Comparison of ENCODE assay signal across 25 cellular contexts in the genomic region with DNA sequence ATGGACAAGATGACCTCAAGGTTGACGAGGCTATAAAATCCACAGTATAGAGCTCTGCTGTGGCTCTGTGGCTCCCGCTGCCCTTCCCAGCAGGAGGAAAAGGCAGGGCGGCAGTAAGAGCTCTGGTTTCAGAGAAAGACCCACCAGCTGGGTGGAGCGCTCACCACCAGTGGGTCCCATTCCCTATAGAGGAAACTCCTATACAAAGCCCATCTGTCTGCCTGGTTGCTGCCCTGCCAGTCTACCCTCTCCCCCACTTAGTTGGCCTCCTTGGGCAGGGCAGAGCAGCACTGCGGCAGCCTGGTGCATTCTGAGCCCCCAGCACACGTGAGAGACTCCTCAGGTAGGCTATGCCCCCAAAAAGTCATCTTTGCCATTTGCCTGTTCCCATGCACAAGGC. TPM values are rescaled to one million over a fixed set of nuclear protein-coding genes. Genes with fewer than 3 reads are reported as not detected.
DNase-seq lines count a peak whose midpoint lies in the region; ATAC-seq, FAIRE-seq and TF ChIP-seq lines count a peak whose summit lies in the region.
"Had no signal": no experiment of that assay in that cellular context is flagged by ENCODE, and none has a peak within 500 bp of the region (broad histone marks: within the 10 kb centered on the region; RNA-seq: fewer than 3 reads in every experiment).

No MANE protein-coding gene starts in this region.

- no peaks in the 10 kb centered on the region for H3K9me3 ChIP-seq in esophagus muscularis mucosa
- no peaks in the 10 kb centered on the region for H3K9me3 ChIP-seq in transverse colon
- H3K9me3 ChIP-seq: Caco-2, HAP-1 had no signal

- no peaks in the 10 kb centered on the region for H3K36me3 Mint-ChIP-seq in glutamatergic neuron (ENCODE audit: unreplicated experiment)

- peaks cover 2% of the 10 kb centered on the region for H3K9me3 Mint-ChIP-seq in glutamatergic neuron (ENCODE audit: unreplicated experiment)
- H3K9me3 Mint-ChIP-seq: CD4-positive, alpha-beta T cell; GM23338 had no signal

- peaks cover 13% of the 10 kb centered on the region for H3K4me1 Mint-ChIP-seq in glutamatergic neuron (ENCODE audit: low read depth, unreplicated experiment)

- TF ChIP-seq CTCF in esophagus muscularis mucosa (IDR thresholded peaks at IDR 0.05) (no peak), glutamatergic neuron (IDR thresholded peaks at IDR 0.05; ENCODE audit: partially characterized antibody, unreplicated experiment) (no peak), transverse colon (IDR thresholded peaks at IDR 0.05) (no peak), D721Med (IDR thresholded peaks at IDR 0.05; ENCODE audit: insufficient read depth, missing control alignments) (no peak)

- H3K4me3 Mint-ChIP-seq in glutamatergic neuron (ENCODE audit: unreplicated experiment), result no peak overlapping the region
- H3K4me3 Mint-ChIP-seq: CD4-positive, alpha-beta T cell; GM23338 had no signal

- H3K27ac Mint-ChIP-seq in glutamatergic neuron (ENCODE audit: unreplicated experiment), result no peak overlapping the region
- H3K27ac Mint-ChIP-seq: CD4-positive, alpha-beta T cell; GM23338 had no signal

- no peak overlapping the region for H3K9ac ChIP-seq in rectal smooth muscle tissue (ENCODE audit: low read length)

- intact Hi-C loops in esophagus muscularis mucosa (cut with DNase I), result no loop called here
- intact Hi-C loops in transverse colon (cut with DNase I; ENCODE audit: low total_unique reads), result loop anchor here (10.0 kb wide), 1 partner anchor 52 kb away; no protein-coding TSS in a partner anchor

- H3K4me1 ChIP-seq in esophagus muscularis mucosa (peaks cover 78 to 99% (median 97%) of the 10 kb centered on the region in 4 donors), rectal smooth muscle tissue (ENCODE audit: control insufficient read depth, insufficient read depth, low read length) (peaks cover 52% of the 10 kb centered on the region), transverse colon (peaks cover 4 to 38% (median 20%) of the 10 kb centered on the region in 4 donors)
- H3K4me1 ChIP-seq: HAP-1 had no signal

- 76% methylated on average over 6 of the region's 6 CpGs for WGBS in esophagus muscularis mucosa
- WGBS in transverse colon (ENCODE audit: low coverage in 1 of 2), 2 donors, result 94% methylated on average over 6 of the region's 6 CpGs; no CpG with 5 or more reads in 1 of the 2 donors

- in situ Hi-C loops in transverse colon (cut with MboI; ENCODE audit: low pct_ligation_motif_present in 1 of 4, low pct_unique_long_range_greater_than_20kb in 1 of 4, low sequenced_read_pairs in 3 of 4), result loop anchor here in 1 of 4 donors (25.0 kb wide), 1 partner anchor 189 kb away; no protein-coding TSS in a partner anchor

- H3K27me3 ChIP-seq in esophagus muscularis mucosa (no peaks in the 10 kb centered on the region), rectal smooth muscle tissue (ENCODE audit: control insufficient read depth, insufficient read depth, low read length) (no peaks in the 10 kb centered on the region), transverse colon (no peaks in the 10 kb centered on the region)

- peak overlapping the region in 1 of 4 donors; percentile 61 for H3K4me3 ChIP-seq in esophagus muscularis mucosa
- no peak overlapping the region for H3K4me3 ChIP-seq in rectal smooth muscle tissue (ENCODE audit: low read length)
- H3K4me3 ChIP-seq in transverse colon, result no peak overlapping the region
- H3K4me3 ChIP-seq: GM12878, GM23338, HAP-1, K562 had no signal

- TF ChIP-seq POLR2A in esophagus muscularis mucosa (IDR thresholded peaks at IDR 0.05; ENCODE audit: low read depth) (no peak), transverse colon (IDR thresholded peaks at IDR 0.05) (no peak)

- H3K27me3 Mint-ChIP-seq in glutamatergic neuron (ENCODE audit: unreplicated experiment), result peaks cover 13% of the 10 kb centered on the region

- ATAC-seq in HG02763 (IDR thresholded peaks at IDR 0.05; ENCODE audit: unreplicated experiment) (no peak), GM19328 (IDR thresholded peaks at IDR 0.05; ENCODE audit: unreplicated experiment) (no peak)
- ATAC-seq: GM12878, GM23338, HepG2, K562 had no signal

- DNase-seq in esophagus muscularis mucosa (ENCODE audit: extremely low spot score), result no peak
- peak; percentile 9 for DNase-seq in glutamatergic neuron
- DNase-seq in transverse colon, result no peak
- no peak for DNase-seq in D721Med (ENCODE audit: insufficient read length, low spot score)
- DNase-seq: Caco-2; CD4-positive, alpha-beta T cell; DND-41; MM.1S; NCI-H1092; NCI-H1436; NCI-H187 treated with DMSO at 0.1 percent for 48 hours; NCI-H2227 treated with DMSO at 0.1 percent for 48 hours; NCI-H510A; NCI-H748 treated with DMSO at 0.1 percent for 48 hours; NK-92 treated with Interleukin-12 subunit alpha and Interleukin-12 subunit beta, amount 100 ng/mL, for 24 hours had no signal

- no peak for TF ChIP-seq EP300 in esophagus muscularis mucosa (IDR thresholded peaks at IDR 0.05)
- no peak for TF ChIP-seq EP300 in transverse colon (IDR thresholded peaks at IDR 0.05; ENCODE audit: low read depth)

- peak overlapping the region; percentile 89 to 94 (median 90) for H3K27ac ChIP-seq in esophagus muscularis mucosa (replicated peaks in 1 of 4)
- H3K27ac ChIP-seq in rectal smooth muscle tissue (ENCODE audit: low read depth, low read length), result peak overlapping the region; percentile 40
- peak overlapping the region in 3 of 4 donors; percentile 76 to 90 (median 89) for H3K27ac ChIP-seq in transverse colon
- H3K27ac ChIP-seq: HL-60, RWPE1 had no signal

- no peak for FAIRE-seq in D721Med (lab: Jason Lieb, UNC)
- FAIRE-seq: GM12878, HepG2, K562 had no signal

- no peaks in the 10 kb centered on the region for H3K36me3 ChIP-seq in esophagus muscularis mucosa
- no peaks in the 10 kb centered on the region for H3K36me3 ChIP-seq in rectal smooth muscle tissue (ENCODE audit: control insufficient read depth, insufficient read depth, low read length)
- no peaks in the 10 kb centered on the region for H3K36me3 ChIP-seq in transverse colon
- H3K36me3 ChIP-seq: HAP-1 had no signal

RNA-seq across cellular contexts. Expression of gene TNS1, which starts 26.5 kb away (rescaled TPM):
- total RNA-seq in esophagus muscularis mucosa, result 1,000 to 10,000 TPM; 1,001 to 2,170 (median 1,411) TPM
- 3.2 TPM for total RNA-seq in glutamatergic neuron (ENCODE audit: unreplicated experiment)
- total RNA-seq in transverse colon, result 100 to 1,000 TPM; 101 to 487 (median 231) TPM

Comparison
In these comparisons a context has a peak if more than half of its experiments do, and no peak if none do; other contexts are left out.
1. RNA of gene TNS1, which starts 26.5 kb away (total RNA-seq): 1,001 to 2,170 TPM in esophagus muscularis mucosa and 101 to 487 TPM in transverse colon; 3.2 TPM in glutamatergic neuron (single experiment); every median in the first group is over 10 times any median in the second.
2. Peak in every context shown above with its lines, with median percentiles within 50 percentile points of each other: H3K27ac ChIP-seq.